21 cellular contexts compared by ENCODE assay signal in genomic region chr3:53147161-53147902, GRCh38. TPM values are rescaled to one million over a fixed set of nuclear protein-coding genes. Genes with fewer than 3 reads are reported as not detected.
DNase-seq lines count a peak whose midpoint lies in the region; ATAC-seq and TF ChIP-seq lines count a peak whose summit lies in the region.
"Had no signal": no experiment of that assay in that cellular context is flagged by ENCODE, and none has a peak within 500 bp of the region (broad histone marks: within the 10 kb centered on the region; RNA-seq: fewer than 3 reads in every experiment).

No MANE protein-coding gene starts in this region.

- H3K4me1 Mint-ChIP-seq in progenitor cell of endocrine pancreas (ENCODE audit: low read depth), result peaks cover 36% of the 10 kb centered on the region
- peaks cover 7 to 9% of the 10 kb centered on the region in 2 donors for H3K4me1 Mint-ChIP-seq in stimulated activated naive B cell treated with anti-CD40 and anti-IgM and Interleukin-4, amounts not matched to agents 10 μg/mL and 1 μg/mL and 100 μg/mL, for 72 hours

- no peak overlapping the region for H3K4me3 Mint-ChIP-seq in progenitor cell of endocrine pancreas (ENCODE audit: low read depth)
- no peak overlapping the region for H3K4me3 Mint-ChIP-seq in stimulated activated naive B cell treated with anti-CD40 and anti-IgM and Interleukin-4, amounts not matched to agents 10 μg/mL and 1 μg/mL and 100 μg/mL, for 72 hours
- H3K4me3 Mint-ChIP-seq: CD4-positive, alpha-beta T cell; T-helper 1 cell treated with Interleukin-12 subunit alpha and Interleukin-12 subunit beta and Interleukin-4 antibody, amounts not matched to agents 30 μg/mL and 1 μg/mL, for 36 hours had no signal

- no peaks in the 10 kb centered on the region for H3K4me1 ChIP-seq in ovary (ENCODE audit: insufficient read depth)
- H3K4me1 ChIP-seq: breast epithelium, SJCRH30, uterus had no signal

- TF ChIP-seq POLR2A in ovary (IDR thresholded peaks at IDR 0.05), result no peak

- intact Hi-C loops in ovary (cut with DNase I), result no loop called here

- no peaks in the 10 kb centered on the region for H3K36me3 ChIP-seq in ovary
- H3K36me3 ChIP-seq: breast epithelium, SJCRH30, uterus had no signal

- 86 to 88% (median 87%) methylated on average over 11 of the region's 11 CpGs for WGBS in ovary, 3 donors

- H3K27ac ChIP-seq in C4-2B, result peak overlapping the region; percentile 94
- H3K27ac ChIP-seq in ovary, result no peak overlapping the region
- H3K27ac ChIP-seq: KMS-11, SJCRH30, uterus had no signal

- H3K27me3 ChIP-seq in ovary, result no peaks in the 10 kb centered on the region
- H3K27me3 ChIP-seq: breast epithelium, uterus had no signal

- ATAC-seq in GM21825 (IDR thresholded peaks at IDR 0.05; ENCODE audit: unreplicated experiment) (no peak), GM18502 (IDR thresholded peaks at IDR 0.05; ENCODE audit: poor library complexity, unreplicated experiment) (no peak)
- ATAC-seq in stimulated activated naive B cell treated with anti-CD40 and anti-IgM and Interleukin-4, amounts not matched to agents 10 μg/mL and 1 μg/mL and 100 μg/mL, for 72 hours (replicated peaks), result no peak
- ATAC-seq: Panc1 had no signal

- peak overlapping the region; percentile 80 for H3K27ac Mint-ChIP-seq in progenitor cell of endocrine pancreas
- H3K27ac Mint-ChIP-seq in stimulated activated naive B cell treated with anti-CD40 and anti-IgM and Interleukin-4, amounts not matched to agents 10 μg/mL and 1 μg/mL and 100 μg/mL, for 72 hours, result no peak overlapping the region
- H3K27ac Mint-ChIP-seq: CD4-positive, alpha-beta T cell; T-helper 1 cell treated with Interleukin-12 subunit alpha and Interleukin-12 subunit beta and Interleukin-4 antibody, amounts not matched to agents 30 μg/mL and 1 μg/mL, for 36 hours had no signal

- H3K4me3 ChIP-seq in ovary, result no peak overlapping the region
- H3K4me3 ChIP-seq: breast epithelium, SJCRH30, smooth muscle cell, uterus had no signal

- H3K9me3 ChIP-seq in ovary, result no peaks in the 10 kb centered on the region
- H3K9me3 ChIP-seq: breast epithelium, SJCRH30, uterus had no signal

- H3K9me3 Mint-ChIP-seq in progenitor cell of endocrine pancreas (ENCODE audit: low read depth), result no peaks in the 10 kb centered on the region
- no peaks in the 10 kb centered on the region for H3K9me3 Mint-ChIP-seq in stimulated activated naive B cell treated with anti-CD40 and anti-IgM and Interleukin-4, amounts not matched to agents 10 μg/mL and 1 μg/mL and 100 μg/mL, for 72 hours
- H3K9me3 Mint-ChIP-seq: CD4-positive, alpha-beta T cell; T-helper 1 cell treated with Interleukin-12 subunit alpha and Interleukin-12 subunit beta and Interleukin-4 antibody, amounts not matched to agents 30 μg/mL and 1 μg/mL, for 36 hours had no signal

- no peaks in the 10 kb centered on the region for H3K27me3 Mint-ChIP-seq in progenitor cell of endocrine pancreas
- no peaks in the 10 kb centered on the region for H3K27me3 Mint-ChIP-seq in stimulated activated naive B cell treated with anti-CD40 and anti-IgM and Interleukin-4, amounts not matched to agents 10 μg/mL and 1 μg/mL and 100 μg/mL, for 72 hours
- H3K27me3 Mint-ChIP-seq: CD4-positive, alpha-beta T cell had no signal

- TF ChIP-seq EP300 in ovary (IDR thresholded peaks at IDR 0.05), result no peak

- H3K36me3 Mint-ChIP-seq in progenitor cell of endocrine pancreas (ENCODE audit: insufficient read depth), result no peaks in the 10 kb centered on the region
- no peaks in the 10 kb centered on the region for H3K36me3 Mint-ChIP-seq in stimulated activated naive B cell treated with anti-CD40 and anti-IgM and Interleukin-4, amounts not matched to agents 10 μg/mL and 1 μg/mL and 100 μg/mL, for 72 hours

- DNase-seq in MV-4-11 (lab: John Stamatoyannopoulos, UW) (peak; percentile 53), kidney tubule cell (ENCODE audit: low spot score) (peak; percentile 21), progenitor cell of endocrine pancreas (ENCODE audit: low spot score, unreplicated experiment) (no peak), ovary (no peak)
- no peak for DNase-seq in stimulated activated naive B cell treated with anti-CD40 and anti-IgM and Interleukin-4, amounts not matched to agents 10 μg/mL and 1 μg/mL and 100 μg/mL, for 72 hours
- DNase-seq: activated CD4-positive, alpha-beta T cell treated with anti-CD3 and anti-CD28 coated beads, Interleukin-2, amount 50 U/mL, for 4 hours; activated CD8-positive, alpha-beta memory T cell treated with anti-CD3 and anti-CD28 coated beads, Interleukin-2, amount 50 U/mL, for 48 hours; CD4-positive, alpha-beta T cell; cortex of kidney; NCI-H187 treated with DMSO at 0.1 percent for 48 hours; NCI-H226; SJCRH30; uterus had no signal

- TF ChIP-seq CTCF in C4-2B (conservative IDR thresholded peaks at IDR 0.05) (no peak), progenitor cell of endocrine pancreas (IDR thresholded peaks at IDR 0.05; ENCODE audit: unreplicated experiment) (no peak), ovary (IDR thresholded peaks at IDR 0.05) (no peak)

RNA-seq across cellular contexts. Expression of gene PRKCD, which starts 13.7 kb away (rescaled TPM):
- total RNA-seq in progenitor cell of endocrine pancreas, result 45.1 and 45.8 TPM in 2 replicates
- 10 to 100 TPM in 6 of 7 donors, 1 to 10 TPM in 1; 6.6 to 19.7 (median 15.2) TPM for total RNA-seq in ovary
- polyA plus RNA-seq in ovary, result 10 to 100 TPM in 1 of 2 donors, 1 to 10 TPM in 1; 9.6 to 22.2 TPM

RNA-seq across cellular contexts. Expression of gene RFT1, which starts 17.1 kb away (rescaled TPM):
- total RNA-seq in progenitor cell of endocrine pancreas, result 22.0 and 22.5 TPM in 2 replicates
- total RNA-seq in ovary, result 10 to 100 TPM in 6 of 7 donors, 1 to 10 TPM in 1; 8.9 to 23.6 (median 17.8) TPM
- polyA plus RNA-seq in ovary, result 10 to 100 TPM in 1 of 2 donors, 1 to 10 TPM in 1; 8.3 to 20.8 TPM

Comparison
In these comparisons a context has a peak if more than half of its experiments do, and no peak if none do; other contexts are left out.
1. DNase-seq: peak in MV-4-11 (single experiment) and kidney tubule cell (single experiment); none in progenitor cell of endocrine pancreas (single experiment), stimulated activated naive B cell treated with anti-CD40 and anti-IgM and Interleukin-4, amounts not matched to agents 10 μg/mL and 1 μg/mL and 100 μg/mL, for 72 hours (single experiment) and ovary (0 of 5).